9 cellular contexts compared by ENCODE assay signal in genomic region chr16:83744521-83744981, GRCh38.
DNase-seq lines count a peak whose midpoint lies in the region; ATAC-seq, FAIRE-seq and TF ChIP-seq lines count a peak whose summit lies in the region.
"Had no signal": no experiment of that assay in that cellular context is flagged by ENCODE, and none has a peak within 500 bp of the region (broad histone marks: within the 10 kb centered on the region; RNA-seq: fewer than 3 reads in every experiment).

No MANE protein-coding gene starts in this region.

- no peaks in the 10 kb centered on the region for H3K9me3 ChIP-seq in prostate gland

- H3K27me3 Mint-ChIP-seq in activated naive CD4-positive, alpha-beta T cell treated with anti-CD3 and anti-CD28 coated beads for 36 hours (ENCODE audit: low read depth): peaks cover 16% of the 10 kb centered on the region

- no peak overlapping the region for H3K27ac ChIP-seq in prostate gland

- H3K27me3 ChIP-seq in prostate gland (replicated peaks; ENCODE audit: insufficient read depth): no peaks in the 10 kb centered on the region

- WGBS in prostate gland: 61% methylated on average over 9 of the region's 9 CpGs

- TF ChIP-seq POLR2A in prostate gland (IDR thresholded peaks at IDR 0.05): no peak

- H3K4me3 Mint-ChIP-seq in activated naive CD4-positive, alpha-beta T cell treated with anti-CD3 and anti-CD28 coated beads for 36 hours: no peak overlapping the region

- no peaks in the 10 kb centered on the region for H3K9me3 Mint-ChIP-seq in activated naive CD4-positive, alpha-beta T cell treated with anti-CD3 and anti-CD28 coated beads for 36 hours

- no peak for TF ChIP-seq CTCF in epithelial cell of esophagus (IDR thresholded peaks at IDR 0.05; ENCODE audit: insufficient read depth, low read depth, low read length, missing control alignments)
- no peak for TF ChIP-seq CTCF in prostate gland (IDR thresholded peaks at IDR 0.05)

- intact Hi-C loops in prostate gland (cut with DNase I): no loop called here
- intact Hi-C loops in activated naive CD4-positive, alpha-beta T cell treated with anti-CD3 and anti-CD28 coated beads for 36 hours (cut with micrococcal nuclease): no loop called here

- no peaks in the 10 kb centered on the region for H3K36me3 Mint-ChIP-seq in activated naive CD4-positive, alpha-beta T cell treated with anti-CD3 and anti-CD28 coated beads for 36 hours (ENCODE audit: low read depth)

- no peak overlapping the region for H3K4me3 ChIP-seq in epithelial cell of esophagus (ENCODE audit: low read length)
- no peak overlapping the region for H3K4me3 ChIP-seq in prostate gland

- H3K27ac Mint-ChIP-seq in activated naive CD4-positive, alpha-beta T cell treated with anti-CD3 and anti-CD28 coated beads for 36 hours: no peak overlapping the region

- no peaks in the 10 kb centered on the region for H3K36me3 ChIP-seq in prostate gland

- H3K4me1 Mint-ChIP-seq in activated naive CD4-positive, alpha-beta T cell treated with anti-CD3 and anti-CD28 coated beads for 36 hours (ENCODE audit: low read depth): no peaks in the 10 kb centered on the region

- ATAC-seq in HG02798 (IDR thresholded peaks at IDR 0.05; ENCODE audit: poor library complexity, unreplicated experiment): no peak

- DNase-seq in Daoy (ENCODE audit: low read depth): peak; percentile 28
- peak; percentile 67 for DNase-seq in HTR-8/SVneo (ENCODE audit: insufficient read length, low spot score)
- DNase-seq in epithelial cell of esophagus (ENCODE audit: low read depth): peak; percentile 13
- DNase-seq in nucleus accumbens (lab: John Stamatoyannopoulos, UW): peak in 36 of 56 donors; percentile 6 to 71 (median 34)
- no peak for DNase-seq in prostate gland (ENCODE audit: low spot score)
- DNase-seq in activated CD8-positive, alpha-beta memory T cell treated with anti-CD3 and anti-CD28 coated beads, Interleukin-2, amount 50 U/mL, for 4 hours: no peak
- no peak for DNase-seq in activated naive CD4-positive, alpha-beta T cell treated with anti-CD3 and anti-CD28 coated beads for 36 hours
- DNase-seq: NCI-H524 had no signal

- H3K4me1 ChIP-seq in prostate gland (replicated peaks): no peaks in the 10 kb centered on the region

- CTCF ChIA-PET in activated naive CD4-positive, alpha-beta T cell treated with anti-CD3 and anti-CD28 coated beads for 36 hours (lab: Charles Lee): no interaction called here

- peak; percentile 91 for FAIRE-seq in HTR-8/SVneo (lab: Jason Lieb, UNC)

Comparison
In these comparisons a context has a peak if more than half of its experiments do, and no peak if none do; other contexts are left out.
1. DNase-seq: peak in Daoy (single experiment), HTR-8/SVneo (single experiment), epithelial cell of esophagus (single experiment) and nucleus accumbens (36 of 56); none in prostate gland (single experiment), activated CD8-positive, alpha-beta memory T cell treated with anti-CD3 and anti-CD28 coated beads, Interleukin-2, amount 50 U/mL, for 4 hours (single experiment) and activated naive CD4-positive, alpha-beta T cell treated with anti-CD3 and anti-CD28 coated beads for 36 hours (single experiment).